29 cellular contexts compared by ENCODE assay signal in genomic region chr10:110263164-110263563, GRCh38. TPM values are rescaled to one million over a fixed set of nuclear protein-coding genes. Genes with fewer than 3 reads are reported as not detected.
DNase-seq lines count a peak whose midpoint lies in the region; ATAC-seq and TF ChIP-seq lines count a peak whose summit lies in the region.
"Had no signal": no experiment of that assay in that cellular context is flagged by ENCODE, and none has a peak within 500 bp of the region (broad histone marks: within the 10 kb centered on the region; RNA-seq: fewer than 3 reads in every experiment).

No MANE protein-coding gene starts in this region.

- H3K36me3 ChIP-seq in heart right ventricle (no peaks in the 10 kb centered on the region), sigmoid colon (no peaks in the 10 kb centered on the region), aorta (ENCODE audit: control insufficient read depth in 1 of 2, insufficient read depth in 2 of 2, low read length in 1 of 2) (no peaks in the 10 kb centered on the region)
- H3K36me3 ChIP-seq: adrenal gland, vagina had no signal

- peak in 1 of 4 donors; percentile 30 for TF ChIP-seq EP300 in sigmoid colon (IDR thresholded peaks at IDR 0.05)

- peak overlapping the region in 9 of 10 donors; percentile 10 to 66 (median 51) for H3K27ac ChIP-seq in heart right ventricle
- peak overlapping the region; percentile 52 to 86 (median 74) for H3K27ac ChIP-seq in sigmoid colon
- H3K27ac ChIP-seq in aorta (ENCODE audit: low read depth in 1 of 2, low read length in 2 of 2) = peak overlapping the region; percentile 44 to 97
- H3K27ac ChIP-seq: vagina had no signal

- ATAC-seq in heart right ventricle = peak in 2 of 8 donors; percentile 29 to 45
- no peak for ATAC-seq in left cardiac atrium
- ATAC-seq in aorta (ENCODE audit: low FRiP score) = peak; percentile 80
- ATAC-seq in left colon = no peak
- no peak for ATAC-seq in HG03342 (IDR thresholded peaks at IDR 0.05; ENCODE audit: unreplicated experiment)
- ATAC-seq: activated CD8-positive, alpha-beta memory T cell treated with anti-CD3 and anti-CD28 coated beads, Interleukin-2, amount 10 ng/mL, durations not matched to agents 7 days and 5 days; activated T-cell treated with anti-CD3 and anti-CD28 coated beads, Interleukin-2, amount 50 U/mL, for 72 hours; esophagus mucosa; GM23338; natural killer cell treated with Interleukin-12 subunit alpha and Interleukin-12 subunit beta and Interleukin-15 and Interleukin-18, amount 100 ng/mL, for 72 hours; WTC11 had no signal

- WGBS in heart right ventricle, 2 donors = 38 to 50% methylated on average over 1 of the region's 1 CpG
- WGBS in sigmoid colon, 2 donors = 93 to 94% methylated on average over 1 of the region's 1 CpG
- WGBS in aorta, 2 donors = 4 to 6% methylated on average over 1 of the region's 1 CpG

- no peaks in the 10 kb centered on the region for H3K27me3 ChIP-seq in heart right ventricle
- H3K27me3 ChIP-seq in sigmoid colon = no peaks in the 10 kb centered on the region
- no peaks in the 10 kb centered on the region for H3K27me3 ChIP-seq in aorta (ENCODE audit: control insufficient read depth in 1 of 2, insufficient read depth in 2 of 2, low read length in 1 of 2)
- H3K27me3 ChIP-seq: adrenal gland, vagina had no signal

- peaks cover 3 to 87% (median 44%) of the 10 kb centered on the region in 9 donors for H3K4me1 ChIP-seq in heart right ventricle
- peaks cover 0 to 74% (median 37%) of the 10 kb centered on the region in 4 donors for H3K4me1 ChIP-seq in sigmoid colon
- H3K4me1 ChIP-seq in aorta (ENCODE audit: control insufficient read depth in 1 of 2, insufficient read depth in 2 of 2, low read length in 2 of 2) = peaks cover 0 to 12% of the 10 kb centered on the region in 2 donors

- no peaks in the 10 kb centered on the region for H3K9me3 ChIP-seq in heart right ventricle
- H3K9me3 ChIP-seq in sigmoid colon = no peaks in the 10 kb centered on the region
- H3K9me3 ChIP-seq in aorta (ENCODE audit: control insufficient read depth, low read length) = no peaks in the 10 kb centered on the region
- H3K9me3 ChIP-seq: adrenal gland, vagina had no signal

- intact Hi-C loops in heart right ventricle (cut with DNase I) (no loop called here), left cardiac atrium (cut with DNase I) (no loop called here), sigmoid colon (cut with DNase I) (no loop called here), aorta (cut with DNase I) (no loop called here), left colon (cut with DNase I, micrococcal nuclease) (no loop called here)

- H3K4me3 ChIP-seq in heart right ventricle = no peak overlapping the region
- no peak overlapping the region for H3K4me3 ChIP-seq in sigmoid colon
- no peak overlapping the region for H3K4me3 ChIP-seq in aorta (ENCODE audit: low read length in 2 of 2)
- H3K4me3 ChIP-seq: adrenal gland, GM23338, vagina had no signal

- DNase-seq in heart right ventricle (no peak), left cardiac atrium (no peak), fibroblast of gingiva (ENCODE audit: low read depth) (peak; percentile 16), sigmoid colon (no peak), aorta (no peak), left colon (no peak), OCI-M1 (lab: John Stamatoyannopoulos, UW) (no peak)
- DNase-seq: activated CD4-positive, alpha-beta T cell treated with anti-CD3 and anti-CD28 coated beads, Interleukin-2, amount 50 U/mL, for 1 hour; activated CD8-positive, alpha-beta memory T cell treated with anti-CD3 and anti-CD28 coated beads, Interleukin-2, amount 10 ng/mL, durations not matched to agents 7 days and 5 days; activated naive CD4-positive, alpha-beta T cell; activated T-cell treated with anti-CD3 and anti-CD28 coated beads, Interleukin-2, amount 50 U/mL, for 72 hours; adrenal gland; DMS153; endodermal cell; IMR-90; NCI-H1048; NCI-H1694; NCI-H2171 treated with DMSO at 0.1 percent for 48 hours; NCI-H526; NK-92 treated with Interleukin-12 subunit alpha and Interleukin-12 subunit beta, amount 100 ng/mL, for 24 hours; SHP77 treated with DMSO at 0.1 percent for 48 hours; stimulated activated CD4-positive, alpha-beta T cell treated with anti-CD3 and anti-CD28 coated beads, Interleukin-2, amount 100 ng/mL, for 48 hours; SW 1271 had no signal

- no peak for TF ChIP-seq CTCF in heart right ventricle (IDR thresholded peaks at IDR 0.05)
- no peak for TF ChIP-seq CTCF in sigmoid colon (IDR thresholded peaks at IDR 0.05)

- no peak for TF ChIP-seq POLR2A in sigmoid colon (IDR thresholded peaks at IDR 0.05)

RNA-seq across cellular contexts. Expression of gene SMNDC1, which starts 41.6 kb away (rescaled TPM):
- total RNA-seq in heart right ventricle (10 to 100 TPM; 18.1 to 28.0 (median 22.4) TPM), left cardiac atrium (10 to 100 TPM; 21.6 to 24.4 TPM), sigmoid colon (10 to 100 TPM; 13.3 to 19.7 (median 14.7) TPM), aorta (10 to 100 TPM; 31.9 to 34.2 TPM), left colon (10 to 100 TPM; 24.3 to 24.7 TPM)
- polyA plus RNA-seq in heart right ventricle (10 to 100 TPM; 10.1 to 11.0 TPM), sigmoid colon (10 to 100 TPM; 10.2 to 13.2 (median 11.9) TPM), aorta (10 to 100 TPM; 18.2 to 19.0 TPM)

RNA-seq across cellular contexts. Expression of gene MXI1, which starts 55.8 kb away (rescaled TPM):
- 100 to 1,000 TPM in 1 of 10 donors, 10 to 100 TPM in 9; 48.7 to 100 (median 63.3) TPM for total RNA-seq in heart right ventricle
- polyA plus RNA-seq in heart right ventricle = 10 to 100 TPM; 27.3 to 30.4 TPM
- total RNA-seq in left cardiac atrium = 10 to 100 TPM; 38.7 to 43.0 TPM
- total RNA-seq in sigmoid colon = 100 to 1,000 TPM in 3 of 4 donors, 10 to 100 TPM in 1; 92.0 to 148 (median 107) TPM
- polyA plus RNA-seq in sigmoid colon = 10 to 100 TPM; 52.2 to 84.7 (median 84.2) TPM
- 100 to 1,000 TPM in 1 of 2 donors, 10 to 100 TPM in 1; 72.3 to 121 TPM for total RNA-seq in aorta
- polyA plus RNA-seq in aorta = 100 to 1,000 TPM in 1 of 2 donors, 10 to 100 TPM in 1; 79.9 to 101 TPM
- 100 to 1,000 TPM; 134 to 154 TPM for total RNA-seq in left colon
